ENCODE assay signal across 19 cellular contexts in the genomic region with DNA sequence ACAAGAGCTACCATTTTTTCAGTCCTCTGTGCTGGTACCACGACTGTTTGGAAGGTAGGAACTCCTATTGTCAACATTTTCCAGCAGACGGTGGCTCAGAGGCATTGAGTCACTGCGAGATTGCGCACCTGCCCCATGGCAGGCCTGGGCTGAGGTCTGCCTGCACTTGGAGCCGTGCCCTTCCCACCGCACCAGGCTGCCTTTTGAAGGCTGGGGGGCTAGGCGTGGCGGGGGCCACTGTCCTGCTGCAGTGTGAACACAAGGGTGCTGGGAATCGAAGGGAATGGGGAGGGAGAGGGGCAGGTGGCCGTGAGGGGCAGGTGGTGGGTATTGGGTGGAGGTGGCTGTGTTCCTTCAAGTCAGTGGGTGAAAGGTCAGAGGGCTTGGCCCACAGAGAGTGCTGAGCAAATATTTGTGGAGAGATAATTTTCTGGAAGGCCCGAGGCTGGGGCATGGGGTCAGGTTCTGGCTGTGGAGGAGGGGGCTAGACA. TPM values are rescaled to one million over a fixed set of nuclear protein-coding genes. Genes with fewer than 3 reads are reported as not detected.
DNase-seq lines count a peak whose midpoint lies in the region; ATAC-seq, FAIRE-seq and TF ChIP-seq lines count a peak whose summit lies in the region.
"Had no signal": no experiment of that assay in that cellular context is flagged by ENCODE, and none has a peak within 500 bp of the region (broad histone marks: within the 10 kb centered on the region; RNA-seq: fewer than 3 reads in every experiment).

No MANE protein-coding gene starts in this region.

- peaks cover 7% of the 10 kb centered on the region for H4K20me1 ChIP-seq in K562 (replicated peaks; ENCODE audit: control insufficient read depth, insufficient read depth, low read length)

- H3K36me3 ChIP-seq in K562 (ENCODE audit: control insufficient read depth, insufficient read depth, low read length), result peaks cover 7% of the 10 kb centered on the region; the same call in 1 of the 3 replicates
- peaks cover 0 to 4% (median 0%) of the 10 kb centered on the region in 4 donors for H3K36me3 ChIP-seq in liver (ENCODE audit: control insufficient read depth in 4 of 4, insufficient read depth in 3 of 4, low read depth in 1 of 4, low read length in 3 of 4)
- peaks cover 6% of the 10 kb centered on the region for H3K36me3 ChIP-seq in suprapubic skin

- no peaks in the 10 kb centered on the region for H3K79me2 ChIP-seq in K562 (ENCODE audit: control insufficient read depth, insufficient read depth, low read length)

- H3K9ac ChIP-seq in K562 (ENCODE audit: insufficient read depth in 1 of 2, low read depth in 2 of 2, low read length in 2 of 2), result peak overlapping the region in 1 of 2 experiments; percentile 76; a peak in 3 of 4 replicates
- no peak overlapping the region for H3K9ac ChIP-seq in liver (ENCODE audit: low read depth in 1 of 2, low read length in 2 of 2)
- H3K9ac ChIP-seq: GM23248 had no signal

- H3K27me3 ChIP-seq in K562 (ENCODE audit: control insufficient read depth in 2 of 2, insufficient read depth in 2 of 2, low read length in 2 of 2) (no peaks in the 10 kb centered on the region), liver (ENCODE audit: control insufficient read depth in 4 of 4, insufficient read depth in 4 of 4, low read length in 3 of 4) (no peaks in the 10 kb centered on the region), suprapubic skin (no peaks in the 10 kb centered on the region)
- H3K27me3 ChIP-seq: heart right ventricle had no signal

- POLR2A ChIA-PET in K562 (lab: Yijun Ruan, JAX), result interaction anchor here (1.0 kb wide), 1 partner anchor 21 kb away, joined by 4 read pairs; no protein-coding TSS in a partner anchor

- H3K4me3 ChIP-seq in K562 (no peak overlapping the region), liver (ENCODE audit: low read depth in 1 of 3, low read length in 3 of 3) (no peak overlapping the region), suprapubic skin (no peak overlapping the region)
- H3K4me3 ChIP-seq: GM23248, heart right ventricle had no signal

- WGBS in K562 (ENCODE audit: insufficient coverage, low coverage, missing lambda C conversion rate), result 51% methylated on average over 10 of the region's 11 CpGs
- 34% methylated on average over 11 of the region's 11 CpGs for WGBS in liver
- WGBS in suprapubic skin, result 53% methylated on average over 7 of the region's 11 CpGs

- DNase-seq in HuH-7.5 (ENCODE audit: low spot score) (peak; percentile 86), K562 (ENCODE audit: extremely low read depth in 1 of 4, low spot score in 3 of 4) (no peak), suprapubic skin (ENCODE audit: low spot score in 2 of 2) (no peak), hepatic stellate cell (ENCODE audit: low spot score) (no peak), OCI-M1 (lab: John Stamatoyannopoulos, UW) (no peak)
- DNase-seq: activated B cell treated with CpG ODN at 0.5 μM for 24 hours; activated CD8-positive, alpha-beta memory T cell treated with anti-CD3 and anti-CD28 coated beads for 24 hours; amniotic stem cell; C1 segment of cervical spinal cord; DND-41; GM23248; heart right ventricle; naive B cell; NCI-H2081 treated with DMSO at 0.1 percent for 48 hours; NK-92 treated with Interleukin-12 subunit alpha and Interleukin-12 subunit beta, amount 100 ng/mL, for 24 hours; T-helper 17 cell had no signal

- no peak for FAIRE-seq in K562 (lab: Jason Lieb, UNC)

- intact Hi-C loops in K562 (cut with micrococcal nuclease), result no loop called here

- H3K4me1 ChIP-seq in K562 (replicated peaks in 1 of 2; ENCODE audit: control insufficient read depth in 2 of 2, insufficient read depth in 2 of 2, low read length in 2 of 2), result peaks cover 0 to 24% of the 10 kb centered on the region in 2 experiments; a peak in 2 of 5 replicates
- H3K4me1 ChIP-seq in liver (ENCODE audit: control insufficient read depth in 4 of 4, insufficient read depth in 4 of 4, low read length in 3 of 4), result peaks cover 8 to 46% (median 36%) of the 10 kb centered on the region in 4 donors
- peaks cover 99% of the 10 kb centered on the region for H3K4me1 ChIP-seq in suprapubic skin

- no peak overlapping the region for H3K4me2 ChIP-seq in K562 (ENCODE audit: insufficient read depth, low read length)

- H2AFZ ChIP-seq in K562 (ENCODE audit: low read depth, low read length), result no peak overlapping the region
- H2AFZ ChIP-seq: GM23248 had no signal

- ATAC-seq in K562 (no peak), HG03521 (IDR thresholded peaks at IDR 0.05; ENCODE audit: unreplicated experiment) (no peak)
- ATAC-seq: heart right ventricle, Right ventricle myocardium inferior, T-helper 17 cell had no signal

- TF ChIP-seq CTCF in K562 (IDR thresholded peaks at IDR 0.05 in 2 of 3, conservative IDR thresholded peaks at IDR 0.05 in 1 of 3; ENCODE audit: insufficient read depth in 2 of 3, low read depth in 1 of 3, low read length in 3 of 3), result no peak
- TF ChIP-seq CTCF in liver (IDR thresholded peaks at IDR 0.05; ENCODE audit: low read depth, low read length, missing input control), result no peak
- TF ChIP-seq CTCF in suprapubic skin (IDR thresholded peaks at IDR 0.05), result no peak

- H3K9me3 ChIP-seq in K562 (replicated peaks; ENCODE audit: control insufficient read depth, insufficient read depth, low read depth, low read length) (no peaks in the 10 kb centered on the region), liver (ENCODE audit: control insufficient read depth in 4 of 4, low read length in 3 of 4) (no peaks in the 10 kb centered on the region), suprapubic skin (no peaks in the 10 kb centered on the region)
- H3K9me3 ChIP-seq: heart right ventricle had no signal

- in situ Hi-C loops in K562 (cut with MboI), result no loop called here

- CTCF ChIA-PET in K562 (lab: Yijun Ruan, JAX; ENCODE audit: low intra/inter-chr PET ratio), result no interaction called here

- TF ChIP-seq RAD21 in K562 (CRISPR knock-in tag; conservative IDR thresholded peaks at IDR 0.05 in 1 of 2, IDR thresholded peaks at IDR 0.05 in 1 of 2) (no peak), liver (IDR thresholded peaks at IDR 0.05) (no peak)

- H3K27ac ChIP-seq in K562 (ENCODE audit: extremely low read depth, low read depth, low read length) (no peak overlapping the region), liver (ENCODE audit: low read depth in 1 of 2, low read length in 2 of 2) (peak overlapping the region; percentile 0 to 21), suprapubic skin (peak overlapping the region; percentile 49)
- H3K27ac ChIP-seq: GM23248 had no signal

- no peaks in the 10 kb centered on the region for H3K9me1 ChIP-seq in K562 (ENCODE audit: control insufficient read depth, insufficient read depth, low read length)

- BruUV-seq in K562 (replicated peaks; lab: Mats Ljungman, UMichigan), result no TSS peak

- TF ChIP-seq EP300 in K562 (IDR thresholded peaks at IDR 0.05; ENCODE audit: low read length), result no peak
- TF ChIP-seq EP300 in suprapubic skin (IDR thresholded peaks at IDR 0.05), result no peak

- TF ChIP-seq POLR2A in K562 (conservative IDR thresholded peaks at IDR 0.05) (no peak), suprapubic skin (IDR thresholded peaks at IDR 0.05) (no peak)

RNA-seq across cellular contexts. Expression of a gene that starts 16.3 kb away (rescaled TPM):
- 12.7 and 30.2 TPM in 2 replicates for total RNA-seq in K562 (2011; cell fraction: chromatin; rRNA removed; ENCODE audit: low replicate concordance)
- total RNA-seq in K562 (2011; cell fraction: nucleolus; rRNA removed), result 20.0 and 22.7 TPM in 2 replicates
- total RNA-seq in K562 (2011; cell fraction: nucleoplasm; rRNA removed), result 17.2 and 19.9 TPM in 2 replicates
- total RNA-seq in K562 (2014; rRNA removed) (10.0 and 13.0 TPM in 2 replicates), K562 (2014; rRNA removed; fragmentation: Illumina TruSeq; extraction: Trizol) (4.3 and 4.7 TPM in 2 replicates), K562 (2015; rRNA removed; fragmentation: Illumina TruSeq; extraction: Trizol) (8.3 and 8.8 TPM in 2 replicates), K562 (2021) (14.1 and 14.8 TPM in 2 replicates), liver (10 to 100 TPM in 1 of 2 donors, 1 to 10 TPM in 1; 7.1 to 10.8 TPM), suprapubic skin (10 to 100 TPM; 32.1 to 59.7 (median 49.5) TPM)
- polyA plus RNA-seq in K562 (2011; rRNA removed) (7.9 and 8.2 TPM in 2 replicates), K562 (2014; fragmentation: Illumina TruSeq; extraction: Trizol) (10.1 TPM in 2 replicates), K562 (2014; fragmentation: Nextera tagmentation; extraction: Ambion mirVana) (1 to 10 TPM; 1.4 to 1.8 TPM), K562 (2014; rRNA removed) (7.5 and 8.3 TPM in 2 replicates), liver (10 to 100 TPM in 1 of 2 donors, 1 to 10 TPM in 1; 8.0 to 10.3 TPM)
- polyA plus RNA-seq in K562 (2011; cell fraction: cytosol; rRNA removed), result 9.2 and 11.6 TPM in 2 replicates
- polyA plus RNA-seq in K562 (2011; cell fraction: nucleus; rRNA removed), result 16.8 and 25.3 TPM in 2 replicates
- polyA plus RNA-seq in K562 (2012), result 11.0 and 16.8 TPM in 2 replicates
- 10.9 and 12.8 TPM in 2 replicates for polyA minus RNA-seq in K562 (2011; rRNA and poly(A)+ RNA removed)
- polyA minus RNA-seq in K562 (2011; cell fraction: cytosol; rRNA and poly(A)+ RNA removed), result 11.5 and 12.8 TPM in 2 replicates
- polyA minus RNA-seq in K562 (2011; cell fraction: nucleus; rRNA and poly(A)+ RNA removed), result 10.5 and 12.7 TPM in 2 replicates

RNA-seq across cellular contexts. Expression of a gene that starts 24.0 kb away (rescaled TPM):
- 30.2 and 42.6 TPM in 2 replicates for total RNA-seq in K562 (2011; cell fraction: chromatin; rRNA removed; ENCODE audit: low replicate concordance)
- 67.6 and 76.2 TPM in 2 replicates for total RNA-seq in K562 (2011; cell fraction: nucleolus; rRNA removed)
- 56.2 and 65.3 TPM in 2 replicates for total RNA-seq in K562 (2011; cell fraction: nucleoplasm; rRNA removed)
- 140 and 159 TPM in 2 replicates for total RNA-seq in K562 (2014; rRNA removed)
- total RNA-seq in K562 (2014; rRNA removed; fragmentation: Illumina TruSeq; extraction: Trizol), result 74.4 and 74.6 TPM in 2 replicates
- total RNA-seq in K562 (2015; rRNA removed; fragmentation: Illumina TruSeq; extraction: Trizol), result 87.6 and 93.6 TPM in 2 replicates
- total RNA-seq in K562 (2021), result 113 and 124 TPM in 2 replicates
- 58.5 and 68.3 TPM in 2 replicates for polyA plus RNA-seq in K562 (2011; rRNA removed)
- polyA plus RNA-seq in K562 (2011; cell fraction: cytosol; rRNA removed), result 92.2 and 249 TPM in 2 replicates
- polyA plus RNA-seq in K562 (2011; cell fraction: nucleus; rRNA removed), result 55.6 and 61.8 TPM in 2 replicates
- polyA plus RNA-seq in K562 (2012), result 84.1 and 118 TPM in 2 replicates
- 44.5 and 47.1 TPM in 2 replicates for polyA plus RNA-seq in K562 (2014; fragmentation: Illumina TruSeq; extraction: Trizol)
- polyA plus RNA-seq in K562 (2014; fragmentation: Nextera tagmentation; extraction: Ambion mirVana), result 10 to 100 TPM; 14.5 to 15.5 TPM
- 160 and 161 TPM in 2 replicates for polyA plus RNA-seq in K562 (2014; rRNA removed)
- polyA minus RNA-seq in K562 (2011; rRNA and poly(A)+ RNA removed), result 15.4 and 19.4 TPM in 2 replicates
- polyA minus RNA-seq in K562 (2011; cell fraction: cytosol; rRNA and poly(A)+ RNA removed), result 32.6 and 34.2 TPM in 2 replicates
- 26.5 and 42.5 TPM in 2 replicates for polyA minus RNA-seq in K562 (2011; cell fraction: nucleus; rRNA and poly(A)+ RNA removed)
- total RNA-seq in liver, result 10 to 100 TPM; 45.2 to 84.4 TPM
- 10 to 100 TPM; 54.7 to 94.8 TPM for polyA plus RNA-seq in liver
- 100 to 1,000 TPM; 139 to 273 (median 180) TPM for total RNA-seq in suprapubic skin

RNA-seq across cellular contexts. Expression of a gene that starts 38.5 kb away (rescaled TPM):
- 34.5 and 36.5 TPM in 2 replicates for total RNA-seq in K562 (2011; cell fraction: chromatin; rRNA removed; ENCODE audit: low replicate concordance)
- 19.9 and 23.8 TPM in 2 replicates for total RNA-seq in K562 (2011; cell fraction: nucleolus; rRNA removed)
- total RNA-seq in K562 (2011; cell fraction: nucleoplasm; rRNA removed), result 23.1 and 26.6 TPM in 2 replicates
- total RNA-seq in K562 (2014; rRNA removed) (32.2 and 33.0 TPM in 2 replicates), K562 (2014; rRNA removed; fragmentation: Illumina TruSeq; extraction: Trizol) (39.5 and 41.6 TPM in 2 replicates), K562 (2015; rRNA removed; fragmentation: Illumina TruSeq; extraction: Trizol) (36.9 and 40.0 TPM in 2 replicates), K562 (2021) (36.6 and 38.3 TPM in 2 replicates), liver (10 to 100 TPM in 1 of 2 donors, 1 to 10 TPM in 1; 7.8 to 11.4 TPM), suprapubic skin (10 to 100 TPM; 12.8 to 31.7 (median 17.5) TPM)
- polyA plus RNA-seq in K562 (2011; rRNA removed) (29.7 and 38.4 TPM in 2 replicates), K562 (2014; fragmentation: Illumina TruSeq; extraction: Trizol) (40.9 and 45.0 TPM in 2 replicates), K562 (2014; fragmentation: Nextera tagmentation; extraction: Ambion mirVana) (10 to 100 TPM; 69.3 to 78.3 TPM), K562 (2014; rRNA removed) (38.0 and 42.5 TPM in 2 replicates), liver (10 to 100 TPM; 12.8 to 13.2 TPM)
- polyA plus RNA-seq in K562 (2011; cell fraction: cytosol; rRNA removed), result 17.4 and 23.6 TPM in 2 replicates
- 17.4 and 19.5 TPM in 2 replicates for polyA plus RNA-seq in K562 (2011; cell fraction: nucleus; rRNA removed)
- polyA plus RNA-seq in K562 (2012), result 29.0 and 35.1 TPM in 2 replicates
- polyA minus RNA-seq in K562 (2011; rRNA and poly(A)+ RNA removed), result 35.1 and 36.0 TPM in 2 replicates
- 16.3 and 20.6 TPM in 2 replicates for polyA minus RNA-seq in K562 (2011; cell fraction: cytosol; rRNA and poly(A)+ RNA removed)
- polyA minus RNA-seq in K562 (2011; cell fraction: nucleus; rRNA and poly(A)+ RNA removed), result 10.6 and 18.4 TPM in 2 replicates

RNA-seq across cellular contexts. Expression of a gene that starts 48.7 kb away (rescaled TPM):
- 0.07 and 1.1 TPM in 2 replicates for total RNA-seq in K562 (2011; cell fraction: chromatin; rRNA removed; ENCODE audit: low replicate concordance)
- total RNA-seq in K562 (2011; cell fraction: nucleolus; rRNA removed), result 0.39 and 1.2 TPM in 2 replicates
- total RNA-seq in K562 (2011; cell fraction: nucleoplasm; rRNA removed), result 0.22 and 0.23 TPM in 2 replicates
- total RNA-seq in K562 (2014; rRNA removed) (0.08 TPM in 1 of 2 replicates, not detected in the other), K562 (2014; rRNA removed; fragmentation: Illumina TruSeq; extraction: Trizol) (not detected in 2 replicates), K562 (2015; rRNA removed; fragmentation: Illumina TruSeq; extraction: Trizol) (under 0.01 TPM in 1 of 2 replicates, not detected in the other), K562 (2021) (0.07 TPM in 2 replicates), liver (1 to 10 TPM; 1.2 to 1.5 TPM), suprapubic skin (10 to 100 TPM; 12.8 to 19.7 (median 14.0) TPM)
- polyA plus RNA-seq in K562 (2011; rRNA removed) (0.04 and 0.08 TPM in 2 replicates), K562 (2014; fragmentation: Illumina TruSeq; extraction: Trizol) (0.01 and 0.03 TPM in 2 replicates), K562 (2014; fragmentation: Nextera tagmentation; extraction: Ambion mirVana) (not detected), K562 (2014; rRNA removed) (not detected in 2 replicates), liver (under 1 TPM; 0.07 to 0.36 TPM)
- polyA plus RNA-seq in K562 (2011; cell fraction: cytosol; rRNA removed), result 0.06 and 0.16 TPM in 2 replicates
- polyA plus RNA-seq in K562 (2011; cell fraction: nucleus; rRNA removed), result 0.21 and 0.73 TPM in 2 replicates
- 0.10 and 0.32 TPM in 2 replicates for polyA plus RNA-seq in K562 (2012)
- polyA minus RNA-seq in K562 (2011; rRNA and poly(A)+ RNA removed), result 0.09 and 0.11 TPM in 2 replicates
- 0.29 and 0.73 TPM in 2 replicates for polyA minus RNA-seq in K562 (2011; cell fraction: cytosol; rRNA and poly(A)+ RNA removed)
- 0.33 and 0.40 TPM in 2 replicates for polyA minus RNA-seq in K562 (2011; cell fraction: nucleus; rRNA and poly(A)+ RNA removed)
- total RNA-seq: activated B cell treated with CpG ODN at 0.5 μM for 24 hours had no signal
